ENCODE assay signal across 1 cellular context in the genomic region with DNA sequence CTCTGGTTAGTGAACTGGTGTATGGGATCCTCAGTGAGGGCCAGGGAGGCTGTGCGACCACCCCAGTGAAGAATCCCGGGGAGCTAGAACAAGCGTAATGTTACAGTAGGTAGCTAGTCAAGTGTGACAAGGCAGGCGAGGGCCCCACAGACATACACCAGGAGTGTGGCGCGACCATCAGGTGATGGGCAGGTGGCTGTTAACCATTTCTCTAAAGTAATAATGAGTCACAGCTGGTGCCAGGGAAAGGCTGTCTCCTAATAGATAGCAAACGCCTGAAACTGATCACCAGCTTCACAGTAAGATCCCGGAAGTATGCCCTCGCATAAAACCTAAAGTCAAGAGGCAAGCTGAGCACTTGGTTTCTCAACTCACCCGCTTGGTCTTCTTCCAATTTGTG.
TF ChIP-seq lines count a peak whose summit lies in the region.

No MANE protein-coding gene starts in this region.

TF ChIP-seq in HEK293, 187 proteins besides CTCF, POLR2A, EP300 and RAD21 (continued from another document):
- TF ChIP-seq, protein P1, sequence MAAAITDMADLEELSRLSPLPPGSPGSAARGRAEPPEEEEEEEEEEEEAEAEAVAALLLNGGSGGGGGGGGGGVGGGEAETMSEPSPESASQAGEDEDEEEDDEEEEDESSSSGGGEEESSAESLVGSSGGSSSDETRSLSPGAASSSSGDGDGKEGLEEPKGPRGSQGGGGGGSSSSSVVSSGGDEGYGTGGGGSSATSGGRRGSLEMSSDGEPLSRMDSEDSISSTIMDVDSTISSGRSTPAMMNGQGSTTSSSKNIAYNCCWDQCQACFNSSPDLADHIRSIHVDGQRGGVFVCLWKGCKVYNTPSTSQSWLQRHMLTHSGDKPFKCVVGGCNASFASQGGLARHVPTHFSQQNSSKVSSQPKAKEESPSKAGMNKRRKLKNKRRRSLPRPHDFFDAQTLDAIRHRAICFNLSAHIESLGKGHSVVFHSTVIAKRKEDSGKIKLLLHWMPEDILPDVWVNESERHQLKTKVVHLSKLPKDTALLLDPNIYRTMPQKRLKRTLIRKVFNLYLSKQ (tag by site-specific recombination; IDR thresholded peaks at IDR 0.05; ENCODE audit: borderline replicate concordance): no peak
- no peak for TF ChIP-seq ZNF560 (tag by site-specific recombination; IDR thresholded peaks at IDR 0.05; ENCODE audit: borderline replicate concordance)
- TF ChIP-seq ZNF114 (tag by site-specific recombination; IDR thresholded peaks at IDR 0.05): no peak
- TF ChIP-seq FEZF1 (tag by site-specific recombination; IDR thresholded peaks at IDR 0.05): 0 out of 2 replicates have a peak, but pooled peaks have one; percentile 22
- TF ChIP-seq ZNF521 (tag by site-specific recombination; IDR thresholded peaks at IDR 0.05): no peak
- no peak for TF ChIP-seq ZNF221 (tag by site-specific recombination; IDR thresholded peaks at IDR 0.05; ENCODE audit: borderline replicate concordance)
- no peak for TF ChIP-seq ZSCAN16 (tag by site-specific recombination; IDR thresholded peaks at IDR 0.05)
- TF ChIP-seq ZNF2 (tag by site-specific recombination; IDR thresholded peaks at IDR 0.05): no peak
- TF ChIP-seq ZBTB20 (tag by site-specific recombination; IDR thresholded peaks at IDR 0.05): 0 out of 2 replicates have a peak, but pooled peaks have one; percentile 16
- no peak for TF ChIP-seq SCRT1 (tag by site-specific recombination; IDR thresholded peaks at IDR 0.05; ENCODE audit: borderline replicate concordance)
- TF ChIP-seq, protein P2, sequence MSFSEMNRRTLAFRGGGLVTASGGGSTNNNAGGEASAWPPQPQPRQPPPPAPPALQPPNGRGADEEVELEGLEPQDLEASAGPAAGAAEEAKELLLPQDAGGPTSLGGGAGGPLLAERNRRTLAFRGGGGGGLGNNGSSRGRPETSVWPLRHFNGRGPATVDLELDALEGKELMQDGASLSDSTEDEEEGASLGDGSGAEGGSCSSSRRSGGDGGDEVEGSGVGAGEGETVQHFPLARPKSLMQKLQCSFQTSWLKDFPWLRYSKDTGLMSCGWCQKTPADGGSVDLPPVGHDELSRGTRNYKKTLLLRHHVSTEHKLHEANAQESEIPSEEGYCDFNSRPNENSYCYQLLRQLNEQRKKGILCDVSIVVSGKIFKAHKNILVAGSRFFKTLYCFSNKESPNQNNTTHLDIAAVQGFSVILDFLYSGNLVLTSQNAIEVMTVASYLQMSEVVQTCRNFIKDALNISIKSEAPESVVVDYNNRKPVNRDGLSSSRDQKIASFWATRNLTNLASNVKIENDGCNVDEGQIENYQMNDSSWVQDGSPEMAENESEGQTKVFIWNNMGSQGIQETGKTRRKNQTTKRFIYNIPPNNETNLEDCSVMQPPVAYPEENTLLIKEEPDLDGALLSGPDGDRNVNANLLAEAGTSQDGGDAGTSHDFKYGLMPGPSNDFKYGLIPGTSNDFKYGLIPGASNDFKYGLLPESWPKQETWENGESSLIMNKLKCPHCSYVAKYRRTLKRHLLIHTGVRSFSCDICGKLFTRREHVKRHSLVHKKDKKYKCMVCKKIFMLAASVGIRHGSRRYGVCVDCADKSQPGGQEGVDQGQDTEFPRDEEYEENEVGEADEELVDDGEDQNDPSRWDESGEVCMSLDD (tag by site-specific recombination; IDR thresholded peaks at IDR 0.05): no peak
- TF ChIP-seq ZBTB7A (tag by site-specific recombination; IDR thresholded peaks at IDR 0.05; ENCODE audit: low read depth): no peak
- TF ChIP-seq ZNF335 (tag by site-specific recombination; conservative IDR thresholded peaks at IDR 0.05): no peak
- no peak for TF ChIP-seq ZFP41 (tag by site-specific recombination; IDR thresholded peaks at IDR 0.05; ENCODE audit: borderline replicate concordance)
